Comparison of ENCODE assay signal across 1 cellular context in genomic region chr4:88653371-88653946, GRCh38.
TF ChIP-seq lines count a peak whose summit lies in the region.

No MANE protein-coding gene starts in this region.

TF ChIP-seq in GM23338, 12 proteins besides CTCF, POLR2A, EP300 and RAD21 (continued from another document):
- no peak for TF ChIP-seq ZNF462 (CRISPR knock-in tag; IDR thresholded peaks at IDR 0.05)
- TF ChIP-seq ZNF114 (CRISPR knock-in tag; IDR thresholded peaks at IDR 0.05): no peak
- no peak for TF ChIP-seq JUNB (IDR thresholded peaks at IDR 0.05; ENCODE audit: unreplicated experiment)
- no peak for TF ChIP-seq CREB1 (CRISPR knock-in tag; IDR thresholded peaks at IDR 0.05; ENCODE audit: low read depth)
- TF ChIP-seq POLR2AphosphoS5 (IDR thresholded peaks at IDR 0.05; ENCODE audit: low read depth): no peak
- no peak for TF ChIP-seq ETS1 (IDR thresholded peaks at IDR 0.05)
- no peak for TF ChIP-seq REST (IDR thresholded peaks at IDR 0.05; ENCODE audit: unreplicated experiment)
